Comparison of ENCODE assay signal across 1 cellular context in the genomic region with DNA sequence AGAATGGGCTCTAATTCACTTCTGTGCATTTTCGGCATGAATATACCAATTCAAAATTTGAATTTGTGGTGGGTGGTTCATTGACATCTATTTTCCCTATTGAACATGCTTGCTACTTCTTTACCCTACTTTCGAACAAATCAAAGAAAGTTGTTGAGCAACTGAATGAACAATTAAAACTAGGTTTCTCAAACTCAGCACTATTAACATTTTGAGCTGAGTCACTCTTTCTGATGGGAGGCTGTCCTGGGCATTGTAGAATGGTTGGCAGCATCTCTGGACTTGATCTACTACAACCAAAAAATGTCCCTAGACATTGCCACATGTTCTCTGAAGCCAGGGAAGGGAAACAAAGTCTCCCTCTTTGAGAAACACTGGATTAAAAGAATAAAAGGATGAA.
TF ChIP-seq lines count a peak whose summit lies in the region.

No MANE protein-coding gene starts in this region.

TF ChIP-seq in K562, 482 proteins besides CTCF, POLR2A, EP300 and RAD21 (continued from another document):
- no peak for TF ChIP-seq TCFL5 (CRISPR knock-in tag; conservative IDR thresholded peaks at IDR 0.05)
- TF ChIP-seq, protein P1, sequence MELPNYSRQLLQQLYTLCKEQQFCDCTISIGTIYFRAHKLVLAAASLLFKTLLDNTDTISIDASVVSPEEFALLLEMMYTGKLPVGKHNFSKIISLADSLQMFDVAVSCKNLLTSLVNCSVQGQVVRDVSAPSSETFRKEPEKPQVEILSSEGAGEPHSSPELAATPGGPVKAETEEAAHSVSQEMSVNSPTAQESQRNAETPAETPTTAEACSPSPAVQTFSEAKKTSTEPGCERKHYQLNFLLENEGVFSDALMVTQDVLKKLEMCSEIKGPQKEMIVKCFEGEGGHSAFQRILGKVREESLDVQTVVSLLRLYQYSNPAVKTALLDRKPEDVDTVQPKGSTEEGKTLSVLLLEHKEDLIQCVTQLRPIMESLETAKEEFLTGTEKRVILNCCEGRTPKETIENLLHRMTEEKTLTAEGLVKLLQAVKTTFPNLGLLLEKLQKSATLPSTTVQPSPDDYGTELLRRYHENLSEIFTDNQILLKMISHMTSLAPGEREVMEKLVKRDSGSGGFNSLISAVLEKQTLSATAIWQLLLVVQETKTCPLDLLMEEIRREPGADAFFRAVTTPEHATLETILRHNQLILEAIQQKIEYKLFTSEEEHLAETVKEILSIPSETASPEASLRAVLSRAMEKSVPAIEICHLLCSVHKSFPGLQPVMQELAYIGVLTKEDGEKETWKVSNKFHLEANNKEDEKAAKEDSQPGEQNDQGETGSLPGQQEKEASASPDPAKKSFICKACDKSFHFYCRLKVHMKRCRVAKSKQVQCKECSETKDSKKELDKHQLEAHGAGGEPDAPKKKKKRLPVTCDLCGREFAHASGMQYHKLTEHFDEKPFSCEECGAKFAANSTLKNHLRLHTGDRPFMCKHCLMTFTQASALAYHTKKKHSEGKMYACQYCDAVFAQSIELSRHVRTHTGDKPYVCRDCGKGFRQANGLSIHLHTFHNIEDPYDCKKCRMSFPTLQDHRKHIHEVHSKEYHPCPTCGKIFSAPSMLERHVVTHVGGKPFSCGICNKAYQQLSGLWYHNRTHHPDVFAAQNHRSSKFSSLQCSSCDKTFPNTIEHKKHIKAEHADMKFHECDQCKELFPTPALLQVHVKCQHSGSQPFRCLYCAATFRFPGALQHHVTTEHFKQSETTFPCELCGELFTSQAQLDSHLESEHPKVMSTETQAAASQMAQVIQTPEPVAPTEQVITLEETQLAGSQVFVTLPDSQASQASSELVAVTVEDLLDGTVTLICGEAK (IDR thresholded peaks at IDR 0.05), result no peak
- TF ChIP-seq, protein P1 (CRISPR knock-in tag; IDR thresholded peaks at IDR 0.05), result no peak
- peak; percentile 41; the same call in 1 of the 2 replicates for TF ChIP-seq MAFG (tag; conservative IDR thresholded peaks at IDR 0.05)
